Comparison of ENCODE assay signal across 8 cellular contexts in genomic region chr18:48412339-48412929, GRCh38. TPM values are rescaled to one million over a fixed set of nuclear protein-coding genes. Genes with fewer than 3 reads are reported as not detected.
DNase-seq lines count a peak whose midpoint lies in the region; FAIRE-seq and TF ChIP-seq lines count a peak whose summit lies in the region.

No MANE protein-coding gene starts in this region.

- no peaks in the 10 kb centered on the region for H3K36me3 Mint-ChIP-seq in osteocyte (ENCODE audit: unreplicated experiment)

- H3K9me3 Mint-ChIP-seq in osteocyte (ENCODE audit: unreplicated experiment), result no peaks in the 10 kb centered on the region

- peaks cover 10% of the 10 kb centered on the region for H3K4me1 Mint-ChIP-seq in osteocyte (ENCODE audit: unreplicated experiment)

- peak; percentile 43 for DNase-seq in NCI-H345 (lab: John Stamatoyannopoulos, UW)
- no peak for DNase-seq in NCI-H345 treated with DMSO at 0.1 percent for 48 hours (lab: John Stamatoyannopoulos, UW; ENCODE audit: unreplicated experiment)
- peak; percentile 66 to 72 for DNase-seq in Kasumi-1 (lab: John Stamatoyannopoulos, UW)
- no peak for DNase-seq in RWPE1 (ENCODE audit: low spot score)
- DNase-seq in osteocyte (ENCODE audit: extremely low spot score, unreplicated experiment), result no peak
- DNase-seq in GM19238 (ENCODE audit: insufficient read length, low spot score), result no peak
- DNase-seq in HPDE6-E6E7 (ENCODE audit: extremely low spot score), result no peak

- CTCF ChIA-PET in RWPE1 (lab: Yijun Ruan, JAX), result interaction anchor here (0.9 kb wide), 1 partner anchor 40 kb away, joined by 4 read pairs; no protein-coding TSS in a partner anchor

- H3K27ac Mint-ChIP-seq in osteocyte (ENCODE audit: unreplicated experiment), result no peak overlapping the region

- TF ChIP-seq CTCF in RWPE1 (conservative IDR thresholded peaks at IDR 0.05; ENCODE audit: low read depth), result peak; percentile 86
- peak; percentile 73 for TF ChIP-seq CTCF in osteocyte (IDR thresholded peaks at IDR 0.05)

- no peak overlapping the region for H3K27ac ChIP-seq in RWPE1

- peak; percentile 35 for FAIRE-seq in endometrium (lab: Jason Lieb, UNC)

- H3K4me3 Mint-ChIP-seq in osteocyte (ENCODE audit: unreplicated experiment), result no peak overlapping the region

- POLR2A ChIA-PET in RWPE1 (lab: Yijun Ruan, JAX; ENCODE audit: low non-redundant PET), result no interaction called here

- H3K27me3 Mint-ChIP-seq in osteocyte (ENCODE audit: unreplicated experiment), result peaks cover 76% of the 10 kb centered on the region

RNA-seq across cellular contexts. Expression of gene ZBTB7C, which starts 3.3 kb away (rescaled TPM):
- total RNA-seq in osteocyte, result 0.11 and 0.16 TPM in 2 replicates

Comparison
In these comparisons a context has a peak if more than half of its experiments do, and no peak if none do; other contexts are left out.
1. DNase-seq: peak in NCI-H345 (single experiment) and Kasumi-1 (2 of 2); none in NCI-H345 treated with DMSO at 0.1 percent for 48 hours (single experiment), RWPE1 (single experiment), osteocyte (single experiment), GM19238 (single experiment) and HPDE6-E6E7 (single experiment).